In genomic region chr6:157966990-157967389, GRCh38 we compare ENCODE assay signal across 1 cellular context.
A peak's percentile ranks its signal among the peaks of the same experiment; 100 is the strongest.
TF ChIP-seq lines count a peak whose summit lies in the region.

No MANE protein-coding gene starts in this region.

TF ChIP-seq in HepG2, 621 proteins besides CTCF, POLR2A, EP300 and RAD21 (continued from another document):
- TF ChIP-seq, protein P1, sequence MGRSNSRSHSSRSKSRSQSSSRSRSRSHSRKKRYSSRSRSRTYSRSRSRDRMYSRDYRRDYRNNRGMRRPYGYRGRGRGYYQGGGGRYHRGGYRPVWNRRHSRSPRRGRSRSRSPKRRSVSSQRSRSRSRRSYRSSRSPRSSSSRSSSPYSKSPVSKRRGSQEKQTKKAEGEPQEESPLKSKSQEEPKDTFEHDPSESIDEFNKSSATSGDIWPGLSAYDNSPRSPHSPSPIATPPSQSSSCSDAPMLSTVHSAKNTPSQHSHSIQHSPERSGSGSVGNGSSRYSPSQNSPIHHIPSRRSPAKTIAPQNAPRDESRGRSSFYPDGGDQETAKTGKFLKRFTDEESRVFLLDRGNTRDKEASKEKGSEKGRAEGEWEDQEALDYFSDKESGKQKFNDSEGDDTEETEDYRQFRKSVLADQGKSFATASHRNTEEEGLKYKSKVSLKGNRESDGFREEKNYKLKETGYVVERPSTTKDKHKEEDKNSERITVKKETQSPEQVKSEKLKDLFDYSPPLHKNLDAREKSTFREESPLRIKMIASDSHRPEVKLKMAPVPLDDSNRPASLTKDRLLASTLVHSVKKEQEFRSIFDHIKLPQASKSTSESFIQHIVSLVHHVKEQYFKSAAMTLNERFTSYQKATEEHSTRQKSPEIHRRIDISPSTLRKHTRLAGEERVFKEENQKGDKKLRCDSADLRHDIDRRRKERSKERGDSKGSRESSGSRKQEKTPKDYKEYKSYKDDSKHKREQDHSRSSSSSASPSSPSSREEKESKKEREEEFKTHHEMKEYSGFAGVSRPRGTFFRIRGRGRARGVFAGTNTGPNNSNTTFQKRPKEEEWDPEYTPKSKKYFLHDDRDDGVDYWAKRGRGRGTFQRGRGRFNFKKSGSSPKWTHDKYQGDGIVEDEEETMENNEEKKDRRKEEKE (IDR thresholded peaks at IDR 0.05) = no peak
- no peak for TF ChIP-seq GATAD1 (CRISPR knock-in tag; IDR thresholded peaks at IDR 0.05)
- TF ChIP-seq TBL1XR1 (IDR thresholded peaks at IDR 0.05; ENCODE audit: borderline replicate concordance, low read length, partially characterized antibody) = peak; percentile 63
- TF ChIP-seq SIN3A (IDR thresholded peaks at IDR 0.05; ENCODE audit: borderline replicate concordance, low read depth, low read length) = 0 out of 2 replicates have a peak, but pooled peaks have one; percentile 38
- TF ChIP-seq MED1 (CRISPR knock-in tag; IDR thresholded peaks at IDR 0.05) = no peak
- TF ChIP-seq, protein P2, sequence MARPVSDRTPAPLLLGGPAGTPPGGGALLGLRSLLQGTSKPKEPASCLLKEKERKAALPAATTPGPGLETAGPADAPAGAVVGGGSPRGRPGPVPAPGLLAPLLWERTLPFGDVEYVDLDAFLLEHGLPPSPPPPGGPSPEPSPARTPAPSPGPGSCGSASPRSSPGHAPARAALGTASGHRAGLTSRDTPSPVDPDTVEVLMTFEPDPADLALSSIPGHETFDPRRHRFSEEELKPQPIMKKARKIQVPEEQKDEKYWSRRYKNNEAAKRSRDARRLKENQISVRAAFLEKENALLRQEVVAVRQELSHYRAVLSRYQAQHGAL (CRISPR knock-in tag; IDR thresholded peaks at IDR 0.05; ENCODE audit: not compliant biosample characterization) = no peak
- peak; percentile 81 for TF ChIP-seq RFX1 (IDR thresholded peaks at IDR 0.05)
- no peak for TF ChIP-seq RARG (CRISPR knock-in tag; IDR thresholded peaks at IDR 0.05; ENCODE audit: low read depth)
- no peak for TF ChIP-seq IRF1 (CRISPR knock-in tag; IDR thresholded peaks at IDR 0.05; ENCODE audit: low read depth)
- peak; percentile 65 for TF ChIP-seq ZNF687 (CRISPR knock-in tag; IDR thresholded peaks at IDR 0.05)
